In the genomic region with DNA sequence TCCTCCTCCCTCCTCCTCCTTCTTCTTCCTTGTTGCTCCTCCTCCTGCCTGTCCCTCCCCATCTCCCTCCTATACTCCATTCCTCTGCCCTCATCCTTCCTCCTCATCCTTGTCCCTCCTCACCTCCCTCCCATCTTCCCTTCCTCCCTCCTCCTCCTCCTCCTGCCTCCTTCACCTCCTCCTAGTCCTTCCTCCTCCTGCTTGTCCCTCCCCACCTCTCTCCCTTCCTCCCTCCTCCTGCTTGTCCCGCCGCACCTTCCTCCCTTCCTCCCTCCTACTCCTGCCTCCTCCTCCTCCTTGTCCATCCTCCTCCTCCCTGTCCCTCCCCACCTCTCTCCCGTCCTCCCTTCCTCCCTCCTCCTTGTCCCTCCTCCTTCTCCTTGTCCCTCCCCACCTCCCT, we compare ENCODE assay signal across 22 cellular contexts.
"Had no signal": no experiment of that assay in that cellular context is flagged by ENCODE, and none has a peak within 500 bp of the region (broad histone marks: within the 10 kb centered on the region; RNA-seq: fewer than 3 reads in every experiment).

No MANE protein-coding gene starts in this region.

- H3K4me1 ChIP-seq: left ventricle myocardium inferior, parathyroid adenoma, psoas muscle, tibial nerve, uterus had no signal

- FAIRE-seq: keratinocyte, small intestine had no signal

- ATAC-seq: left colon; mucosa of descending colon; naive thymus-derived CD4-positive, alpha-beta T cell; natural killer cell treated with Interleukin-12 subunit alpha and Interleukin-12 subunit beta and Interleukin-15 and Interleukin-18, amount 100 ng/mL, for 72 hours; psoas muscle had no signal

- H3K9ac ChIP-seq: parathyroid adenoma had no signal

- H3K9me3 ChIP-seq: left ventricle myocardium inferior, mucosa of descending colon, psoas muscle, sigmoid colon, spleen, tibial nerve, uterus had no signal

- H3K79me2 ChIP-seq: parathyroid adenoma had no signal

- H3K4me3 ChIP-seq: left ventricle myocardium inferior, lung, mucosa of descending colon, psoas muscle, sigmoid colon, spleen, tibial nerve, uterus had no signal

- H3K36me3 Mint-ChIP-seq: naive thymus-derived CD4-positive, alpha-beta T cell; natural killer cell treated with Interleukin-12 subunit alpha and Interleukin-12 subunit beta and Interleukin-15 and Interleukin-18, amount 100 ng/mL, for 72 hours; stimulated activated effector memory CD8-positive, alpha-beta T cell treated with anti-CD3 and anti-CD28 coated beads, Interleukin-12 subunit alpha, Interleukin-12 subunit beta, amount 100 ng/mL, for 72 hours; type B pancreatic cell had no signal

- H3K27me3 ChIP-seq: sigmoid colon, uterus had no signal

- H2AFZ ChIP-seq: parathyroid adenoma had no signal

- H3K27ac ChIP-seq: left ventricle myocardium inferior, parathyroid adenoma, psoas muscle, spleen, tibial nerve, uterus had no signal

- H3K4me1 Mint-ChIP-seq: stimulated activated effector memory CD8-positive, alpha-beta T cell treated with anti-CD3 and anti-CD28 coated beads, Interleukin-12 subunit alpha, Interleukin-12 subunit beta, amount 100 ng/mL, for 72 hours had no signal

- H3K36me3 ChIP-seq: left ventricle myocardium inferior, sigmoid colon, spleen, tibial nerve, uterus had no signal

- DNase-seq: hippocampal formation; left colon; left ventricle myocardium inferior; midbrain; mucosa of descending colon; naive thymus-derived CD4-positive, alpha-beta T cell; nucleus accumbens; psoas muscle; small intestine; spleen; stimulated activated CD4-positive, alpha-beta T cell treated with anti-CD3 and anti-CD28 coated beads, Interleukin-4, amount 100 ng/mL, for 24 hours; stimulated activated naive CD4-positive, alpha-beta T cell; uterus had no signal

- H3K9me3 Mint-ChIP-seq: natural killer cell treated with Interleukin-12 subunit alpha and Interleukin-12 subunit beta and Interleukin-15 and Interleukin-18, amount 100 ng/mL, for 72 hours; stimulated activated effector memory CD8-positive, alpha-beta T cell treated with anti-CD3 and anti-CD28 coated beads, Interleukin-12 subunit alpha, Interleukin-12 subunit beta, amount 100 ng/mL, for 72 hours; stimulated activated naive CD8-positive, alpha-beta T cell treated with anti-CD3 and anti-CD28 coated beads, Interleukin-15, Interleukin-2, amounts not matched to agents 100 ng/mL and 50 ng/mL, for 24 hours; type B pancreatic cell had no signal

- H3K4me3 Mint-ChIP-seq: naive thymus-derived CD4-positive, alpha-beta T cell; natural killer cell treated with Interleukin-12 subunit alpha and Interleukin-12 subunit beta and Interleukin-15 and Interleukin-18, amount 100 ng/mL, for 72 hours; stimulated activated effector memory CD8-positive, alpha-beta T cell treated with anti-CD3 and anti-CD28 coated beads, Interleukin-12 subunit alpha, Interleukin-12 subunit beta, amount 100 ng/mL, for 72 hours; stimulated activated naive CD8-positive, alpha-beta T cell treated with anti-CD3 and anti-CD28 coated beads, Interleukin-15, Interleukin-2, amounts not matched to agents 100 ng/mL and 50 ng/mL, for 24 hours; type B pancreatic cell had no signal

- H3K27ac Mint-ChIP-seq: naive thymus-derived CD4-positive, alpha-beta T cell; natural killer cell treated with Interleukin-12 subunit alpha and Interleukin-12 subunit beta and Interleukin-15 and Interleukin-18, amount 100 ng/mL, for 72 hours; stimulated activated effector memory CD8-positive, alpha-beta T cell treated with anti-CD3 and anti-CD28 coated beads, Interleukin-12 subunit alpha, Interleukin-12 subunit beta, amount 100 ng/mL, for 72 hours; stimulated activated naive CD8-positive, alpha-beta T cell treated with anti-CD3 and anti-CD28 coated beads, Interleukin-15, Interleukin-2, amounts not matched to agents 100 ng/mL and 50 ng/mL, for 24 hours; type B pancreatic cell had no signal
